9 cellular contexts compared by ENCODE assay signal in genomic region chr11:83087035-83087434, GRCh38. TPM values are rescaled to one million over a fixed set of nuclear protein-coding genes. Genes with fewer than 3 reads are reported as not detected.
DNase-seq lines count a peak whose midpoint lies in the region; ATAC-seq and TF ChIP-seq lines count a peak whose summit lies in the region.
"Had no signal": no experiment of that assay in that cellular context is flagged by ENCODE, and none has a peak within 500 bp of the region (broad histone marks: within the 10 kb centered on the region; RNA-seq: fewer than 3 reads in every experiment).

No MANE protein-coding gene starts in this region.

- peak; percentile 47 for TF ChIP-seq CTCF in hepatocyte (IDR thresholded peaks at IDR 0.05; ENCODE audit: poor library complexity)

- no peaks in the 10 kb centered on the region for H3K79me2 ChIP-seq in hepatocyte

- H3K4me2 ChIP-seq in hepatocyte = no peak overlapping the region

- H4K20me1 ChIP-seq in hepatocyte (ENCODE audit: insufficient read depth, poor library complexity, severe bottlenecking) = no peaks in the 10 kb centered on the region

- no peaks in the 10 kb centered on the region for H3K36me3 ChIP-seq in CD4-positive, CD25-positive, alpha-beta regulatory T cell (ENCODE audit: control insufficient read depth, insufficient read depth, low read length)
- no peaks in the 10 kb centered on the region for H3K36me3 ChIP-seq in hepatocyte (replicated peaks; ENCODE audit: insufficient read depth, low read depth)

- no peak overlapping the region for H3K27ac ChIP-seq in CD4-positive, CD25-positive, alpha-beta regulatory T cell (ENCODE audit: insufficient read depth, low read length, poor library complexity, severe bottlenecking)
- H3K27ac ChIP-seq in hepatocyte = no peak overlapping the region
- H3K27ac ChIP-seq: SK-N-MC had no signal

- H3K36me3 Mint-ChIP-seq in CD4-positive, CD25-positive, alpha-beta regulatory T cell = peaks cover 3% of the 10 kb centered on the region

- no peaks in the 10 kb centered on the region for H3K9me3 ChIP-seq in CD4-positive, CD25-positive, alpha-beta regulatory T cell (ENCODE audit: control insufficient read depth in 2 of 2, low read length in 2 of 2)
- H3K9me3 ChIP-seq in hepatocyte (ENCODE audit: low read depth) = no peaks in the 10 kb centered on the region

- peaks cover 17 to 45% (median 27%) of the 10 kb centered on the region in 4 donors for H3K4me1 Mint-ChIP-seq in CD4-positive, CD25-positive, alpha-beta regulatory T cell

- H3K27me3 Mint-ChIP-seq in CD4-positive, CD25-positive, alpha-beta regulatory T cell = no peaks in the 10 kb centered on the region

- no peaks in the 10 kb centered on the region for H3K9me2 ChIP-seq in hepatocyte (replicated peaks; ENCODE audit: insufficient read depth)

- H3K4me1 ChIP-seq in CD4-positive, CD25-positive, alpha-beta regulatory T cell (ENCODE audit: control insufficient read depth, insufficient read depth, low read length, poor library complexity, severe bottlenecking) = no peaks in the 10 kb centered on the region
- H3K4me1 ChIP-seq in hepatocyte (ENCODE audit: insufficient read depth) = peaks cover 4% of the 10 kb centered on the region

- H3K27ac Mint-ChIP-seq in CD4-positive, CD25-positive, alpha-beta regulatory T cell = peak overlapping the region; percentile 28 to 68 (median 66)

- DNase-seq in CD4-positive, CD25-positive, alpha-beta regulatory T cell = no peak
- DNase-seq in HT1080 (ENCODE audit: low read depth) = peak; percentile 21
- DNase-seq in RPMI7951 (ENCODE audit: low read depth) = peak; percentile 11
- DNase-seq in hepatocyte (ENCODE audit: low spot score) = peak; percentile 12
- no peak for DNase-seq in NCI-H1436 (lab: John Stamatoyannopoulos, UW)

- ATAC-seq in CD4-positive, CD25-positive, alpha-beta regulatory T cell (ENCODE audit: low read depth in 2 of 2) = no peak
- ATAC-seq in GM18511 (IDR thresholded peaks at IDR 0.05; ENCODE audit: unreplicated experiment) (no peak), GM21717 (IDR thresholded peaks at IDR 0.05; ENCODE audit: unreplicated experiment) (no peak), GM18502 (IDR thresholded peaks at IDR 0.05; ENCODE audit: poor library complexity, unreplicated experiment) (no peak)

- WGBS in hepatocyte (ENCODE audit: low lambda C conversion rate, missing lambda C conversion rate) = 13% methylated on average over 2 of the region's 2 CpGs

- no peaks in the 10 kb centered on the region for H3K27me3 ChIP-seq in CD4-positive, CD25-positive, alpha-beta regulatory T cell (ENCODE audit: control insufficient read depth, insufficient read depth, low read length)
- no peaks in the 10 kb centered on the region for H3K27me3 ChIP-seq in hepatocyte

- H3K4me3 Mint-ChIP-seq in CD4-positive, CD25-positive, alpha-beta regulatory T cell = no peak overlapping the region

- no peak overlapping the region for H2AFZ ChIP-seq in hepatocyte

- no peak overlapping the region for H3K4me3 ChIP-seq in CD4-positive, CD25-positive, alpha-beta regulatory T cell (ENCODE audit: low read depth, low read length)
- no peak overlapping the region for H3K4me3 ChIP-seq in hepatocyte
- H3K4me3 ChIP-seq: SK-N-MC had no signal

- H3K9me3 Mint-ChIP-seq in CD4-positive, CD25-positive, alpha-beta regulatory T cell = no peaks in the 10 kb centered on the region

RNA-seq across cellular contexts. Expression of gene RAB30, which starts 15.3 kb away (rescaled TPM):
- 66.3 TPM for total RNA-seq in CD4-positive, CD25-positive, alpha-beta regulatory T cell
- 10 to 100 TPM; 13.3 to 27.4 (median 21.4) TPM for polyA plus RNA-seq in CD4-positive, CD25-positive, alpha-beta regulatory T cell
- total RNA-seq in HT1080 (2014; rRNA removed; shearing (Covaris generic)) = 3.2 and 6.0 TPM in 2 replicates
- polyA plus RNA-seq in HT1080 (2015; cell fraction: cytosol; rRNA removed) = 3.8 and 4.1 TPM in 2 replicates
- 5.4 and 7.6 TPM in 2 replicates for polyA plus RNA-seq in HT1080 (2015; cell fraction: nucleus; rRNA removed)
- total RNA-seq in RPMI7951 (2014; rRNA removed; shearing (Covaris generic)) = 15.9 and 16.0 TPM in 2 replicates
- 10.2 and 10.5 TPM in 2 replicates for total RNA-seq in hepatocyte
- polyA plus RNA-seq in hepatocyte = 2.5 and 2.6 TPM in 2 replicates

Comparison
In these comparisons a context has a peak if more than half of its experiments do, and no peak if none do; other contexts are left out.
1. DNase-seq: peak in HT1080 (single experiment), RPMI7951 (single experiment) and hepatocyte (single experiment); none in CD4-positive, CD25-positive, alpha-beta regulatory T cell (0 of 3) and NCI-H1436 (single experiment).